Comparison of ENCODE assay signal across 1 cellular context in genomic region chr1:2413495-2414296, GRCh38.
TF ChIP-seq lines count a peak whose summit lies in the region.

No MANE protein-coding gene starts in this region.

TF ChIP-seq in HepG2, 621 proteins besides CTCF, POLR2A, EP300 and RAD21 (continued from another document and continues in another):
- TF ChIP-seq HNF1A (IDR thresholded peaks at IDR 0.05; ENCODE audit: low read depth) (no peak), HNF1A (CRISPR knock-in tag; IDR thresholded peaks at IDR 0.05; ENCODE audit: borderline replicate concordance) (no peak; the same call in 1 of the 2 replicates), TMF1 (CRISPR knock-in tag; IDR thresholded peaks at IDR 0.05; ENCODE audit: low read depth) (no peak), ZNF747 (CRISPR knock-in tag; IDR thresholded peaks at IDR 0.05; ENCODE audit: borderline replicate concordance) (no peak), MEIS1 (CRISPR knock-in tag; IDR thresholded peaks at IDR 0.05; ENCODE audit: borderline replicate concordance) (peak; percentile 59; the same call in 1 of the 2 replicates), JDP2 (CRISPR knock-in tag; IDR thresholded peaks at IDR 0.05; ENCODE audit: borderline replicate concordance) (no peak), ZNF83 (CRISPR knock-in tag; IDR thresholded peaks at IDR 0.05; ENCODE audit: borderline replicate concordance) (peak; percentile 5; the same call in 1 of the 2 replicates), ZKSCAN8 (CRISPR knock-in tag; IDR thresholded peaks at IDR 0.05; ENCODE audit: borderline replicate concordance) (no peak), BCL3 (CRISPR knock-in tag; IDR thresholded peaks at IDR 0.05) (no peak), MTA3 (CRISPR knock-in tag; IDR thresholded peaks at IDR 0.05) (no peak), ONECUT2 (CRISPR knock-in tag; IDR thresholded peaks at IDR 0.05) (no peak), ZNF350 (CRISPR knock-in tag; IDR thresholded peaks at IDR 0.05; ENCODE audit: borderline replicate concordance, low read depth) (peak; percentile 2; the same call in 1 of the 2 replicates), U2AF2 (IDR thresholded peaks at IDR 0.05; ENCODE audit: low read depth, low read length) (no peak), KLF6 (CRISPR knock-in tag; IDR thresholded peaks at IDR 0.05) (no peak), TP53 (CRISPR knock-in tag; conservative IDR thresholded peaks at IDR 0.05) (no peak), SOX13 (IDR thresholded peaks at IDR 0.05) (no peak), SOX13 (CRISPR knock-in tag; conservative IDR thresholded peaks at IDR 0.05 in 1 of 2, IDR thresholded peaks at IDR 0.05 in 1 of 2) (no peak), ZNF577 (CRISPR knock-in tag; IDR thresholded peaks at IDR 0.05; ENCODE audit: borderline replicate concordance, low read depth) (no peak), PRMT3 (CRISPR knock-in tag; IDR thresholded peaks at IDR 0.05; ENCODE audit: borderline replicate concordance, low read depth) (no peak), ATF7-NPFF (CRISPR knock-in tag; IDR thresholded peaks at IDR 0.05; ENCODE audit: low read depth) (0 out of 2 replicates have a peak, but pooled peaks have one; percentile 19), ZNF614 (CRISPR knock-in tag; IDR thresholded peaks at IDR 0.05; ENCODE audit: borderline replicate concordance) (0 out of 2 replicates have a peak, but pooled peaks have one; percentile 8), ZBTB14 (CRISPR knock-in tag; IDR thresholded peaks at IDR 0.05) (no peak), ZBTB7A (CRISPR knock-in tag; IDR thresholded peaks at IDR 0.05) (peak; percentile 78; the same call in 1 of the 2 replicates), ZNF562 (CRISPR knock-in tag; IDR thresholded peaks at IDR 0.05; ENCODE audit: borderline replicate concordance) (no peak), GFI1 (CRISPR knock-in tag; IDR thresholded peaks at IDR 0.05; ENCODE audit: borderline replicate concordance) (no peak), ARID5B (CRISPR knock-in tag; IDR thresholded peaks at IDR 0.05) (no peak), HES4 (CRISPR knock-in tag; IDR thresholded peaks at IDR 0.05; ENCODE audit: borderline replicate concordance) (peak; percentile 42; the same call in 1 of the 2 replicates), MAX (IDR thresholded peaks at IDR 0.05) (peak; percentile 85), ZNF788 (CRISPR knock-in tag; IDR thresholded peaks at IDR 0.05; ENCODE audit: borderline replicate concordance) (no peak), ZNF770 (CRISPR knock-in tag; IDR thresholded peaks at IDR 0.05) (no peak), IKZF5 (CRISPR knock-in tag; IDR thresholded peaks at IDR 0.05) (peak; percentile 54; the same call in 1 of the 2 replicates), FOSL2 (CRISPR knock-in tag; IDR thresholded peaks at IDR 0.05) (no peak), GZF1 (CRISPR knock-in tag; IDR thresholded peaks at IDR 0.05) (no peak; the same call in 1 of the 2 replicates), REL (CRISPR knock-in tag; conservative IDR thresholded peaks at IDR 0.05) (no peak; the same call in 1 of the 2 replicates), ZNF766 (CRISPR knock-in tag; IDR thresholded peaks at IDR 0.05; ENCODE audit: borderline replicate concordance) (no peak), AGO1 (IDR thresholded peaks at IDR 0.05; ENCODE audit: low read depth, low read length, poor library complexity, severe bottlenecking) (no peak), AHR (CRISPR knock-in tag; IDR thresholded peaks at IDR 0.05) (peak; percentile 63; the same call in 1 of the 2 replicates), ZSCAN21 (CRISPR knock-in tag; IDR thresholded peaks at IDR 0.05; ENCODE audit: borderline replicate concordance) (no peak), SMAD3 (CRISPR knock-in tag; IDR thresholded peaks at IDR 0.05) (0 out of 2 replicates have a peak, but pooled peaks have one; percentile 31), MXD4 (CRISPR knock-in tag; IDR thresholded peaks at IDR 0.05) (peak; percentile 58; the same call in 1 of the 2 replicates), ZFP91 (CRISPR knock-in tag; IDR thresholded peaks at IDR 0.05; ENCODE audit: borderline replicate concordance) (0 out of 2 replicates have a peak, but pooled peaks have one; percentile 58), WIZ (CRISPR knock-in tag; IDR thresholded peaks at IDR 0.05) (no peak), ZNF30 (CRISPR knock-in tag; IDR thresholded peaks at IDR 0.05) (no peak; the same call in 1 of the 2 replicates), MXD3 (CRISPR knock-in tag; IDR thresholded peaks at IDR 0.05) (0 out of 2 replicates have a peak, but pooled peaks have one; percentile 8), SUZ12 (IDR thresholded peaks at IDR 0.05; ENCODE audit: low read depth, low read length) (no peak), ZSCAN5A (CRISPR knock-in tag; IDR thresholded peaks at IDR 0.05; ENCODE audit: borderline replicate concordance) (peak; percentile 59; the same call in 1 of the 2 replicates), ZNF335 (CRISPR knock-in tag; IDR thresholded peaks at IDR 0.05) (no peak), HMGA1 (CRISPR knock-in tag; conservative IDR thresholded peaks at IDR 0.05) (no peak), NFATC3 (CRISPR knock-in tag; IDR thresholded peaks at IDR 0.05) (no peak)
